8 cellular contexts compared by ENCODE assay signal in the genomic region with DNA sequence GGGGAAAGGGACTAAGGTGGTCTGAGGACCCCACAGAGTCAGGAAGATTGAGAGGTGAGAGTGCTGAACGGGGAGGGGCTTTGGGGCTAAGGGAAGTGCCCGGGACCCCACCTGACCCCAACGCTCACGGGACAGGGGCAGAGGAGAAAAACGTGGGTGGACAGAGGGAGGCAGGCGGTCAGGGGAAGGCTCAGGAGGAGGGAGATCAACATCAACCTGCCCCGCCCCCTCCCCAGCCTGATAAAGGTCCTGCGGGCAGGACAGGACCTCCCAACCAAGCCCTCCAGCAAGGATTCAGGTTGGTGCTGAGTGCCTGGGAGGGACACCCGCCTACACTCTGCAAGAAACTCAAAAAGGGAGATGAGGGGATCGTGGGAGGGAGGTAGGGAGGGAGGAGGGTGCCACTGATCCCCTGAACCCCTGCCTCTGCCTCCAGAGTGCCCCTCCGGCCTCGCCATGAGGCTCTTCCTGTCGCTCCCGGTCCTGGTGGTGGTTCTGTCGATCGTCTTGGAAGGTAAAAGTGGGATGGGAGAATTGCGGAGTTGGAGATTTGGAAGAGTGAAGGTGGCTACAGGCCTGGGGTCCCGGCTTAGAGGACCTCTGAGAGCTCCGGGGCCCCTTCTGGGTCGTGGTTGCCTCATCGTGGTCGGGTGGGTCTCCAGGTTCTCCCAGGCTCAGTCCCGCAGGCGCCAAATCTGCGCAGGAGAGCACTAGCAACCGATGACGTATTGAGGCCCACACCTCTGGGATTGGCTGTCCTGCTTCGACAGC. TPM values are rescaled to one million over a fixed set of nuclear protein-coding genes. Genes with fewer than 3 reads are reported as not detected.
DNase-seq lines count a peak whose midpoint lies in the region; ATAC-seq and TF ChIP-seq lines count a peak whose summit lies in the region.
"Not testable (repeated sequence)": the region's sequence is repeated elsewhere in the genome, so short reads cannot be mapped to it uniquely, and the experiment has no call there.

A gene (plus strand): TSS at position 173 of the 771 bp plus-strand sequence. CDS start 284 bp downstream, at position 457.

- intact Hi-C loops in colonic mucosa (cut with DNase I); left colon (cut with DNase I, micrococcal nuclease): not testable (repeated sequence)

- not testable (repeated sequence) for H3K27me3 ChIP-seq in colonic mucosa

- ATAC-seq in GM19324 (IDR thresholded peaks at IDR 0.05; ENCODE audit: low FRiP score, unreplicated experiment) = peak; percentile 88
- ATAC-seq in HG03460 (IDR thresholded peaks at IDR 0.05; ENCODE audit: unreplicated experiment) = peak; percentile 88
- ATAC-seq in left colon = peak; percentile 93

- DNase-seq in AG09309 (ENCODE audit: low read depth) (peak; percentile 18), NCI-H524 (lab: John Stamatoyannopoulos, UW) (peak; percentile 80 to 84), colonic mucosa (peak; percentile 86), left colon (peak; percentile 78 to 83)
- peak; percentile 86 for DNase-seq in activated CD4-positive, alpha-beta T cell treated with anti-CD3 and anti-CD28 coated beads for 48 hours
- DNase-seq in stimulated activated CD4-positive, alpha-beta T cell treated with anti-CD3 and anti-CD28 coated beads, Interleukin-15, amount 100 ng/mL, for 48 hours (ENCODE audit: low read depth in 2 of 2) = peak; percentile 68 to 75

- not testable (repeated sequence) for H3K9me3 ChIP-seq in colonic mucosa

- H3K4me3 ChIP-seq in AG09309 (ENCODE audit: control insufficient read depth, low read depth, low read length) = peak within 1 kb of the TSS; percentile 43
- peak within 1 kb of the TSS; percentile 48 for H3K4me3 ChIP-seq in colonic mucosa

- peak within 1 kb of the TSS; percentile 14 to 47 for H3K9ac ChIP-seq in colonic mucosa (ENCODE audit: low read depth in 2 of 2, low read length in 2 of 2)

- H3K27ac ChIP-seq in colonic mucosa = not testable (repeated sequence)

- TF ChIP-seq CTCF in AG09309 (IDR thresholded peaks at IDR 0.05; ENCODE audit: control insufficient read depth, insufficient read depth, low read depth, low read length, missing control alignments); colonic mucosa (IDR thresholded peaks at IDR 0.05): not testable (repeated sequence)

- not testable (repeated sequence) for H3K4me1 ChIP-seq in colonic mucosa

- H3K36me3 ChIP-seq in colonic mucosa = not testable (repeated sequence)

RNA-seq across cellular contexts. Expression of the gene that starts here (rescaled TPM):
- total RNA-seq in colonic mucosa (10 to 100 TPM; 10.4 to 19.9 TPM), left colon (10 to 100 TPM in 1 of 2 donors, 1 to 10 TPM in 1; 2.8 to 23.8 TPM)

Comparison
In these comparisons a context has a peak if more than half of its experiments do, and no peak if none do; other contexts are left out.
1. DNase-seq: peak in every context shown above with its lines; median percentile 86 in activated CD4-positive, alpha-beta T cell treated with anti-CD3 and anti-CD28 coated beads for 48 hours; 86 in colonic mucosa; 82 in NCI-H524; 80 in left colon; 72 in stimulated activated CD4-positive, alpha-beta T cell treated with anti-CD3 and anti-CD28 coated beads, Interleukin-15, amount 100 ng/mL, for 48 hours; 18 in AG09309.